Comparison of ENCODE assay signal across 1 cellular context in genomic region chr18:48948112-48949050, GRCh38.
A peak's percentile ranks its signal among the peaks of the same experiment; 100 is the strongest.
TF ChIP-seq lines count a peak whose summit lies in the region.

No MANE protein-coding gene starts in this region.

TF ChIP-seq in K562, 482 proteins besides CTCF, POLR2A, EP300 and RAD21 (continued from another document):
- TF ChIP-seq UBTF (IDR thresholded peaks at IDR 0.05; ENCODE audit: borderline replicate concordance in 1 of 2, low read depth in 2 of 2, low read length in 2 of 2) (peak; percentile 48 to 58; a peak in 2 of 4 replicates), CXXC5 (CRISPR knock-in tag; IDR thresholded peaks at IDR 0.05) (peak; percentile 79)
